17 cellular contexts compared by ENCODE assay signal in the genomic region with DNA sequence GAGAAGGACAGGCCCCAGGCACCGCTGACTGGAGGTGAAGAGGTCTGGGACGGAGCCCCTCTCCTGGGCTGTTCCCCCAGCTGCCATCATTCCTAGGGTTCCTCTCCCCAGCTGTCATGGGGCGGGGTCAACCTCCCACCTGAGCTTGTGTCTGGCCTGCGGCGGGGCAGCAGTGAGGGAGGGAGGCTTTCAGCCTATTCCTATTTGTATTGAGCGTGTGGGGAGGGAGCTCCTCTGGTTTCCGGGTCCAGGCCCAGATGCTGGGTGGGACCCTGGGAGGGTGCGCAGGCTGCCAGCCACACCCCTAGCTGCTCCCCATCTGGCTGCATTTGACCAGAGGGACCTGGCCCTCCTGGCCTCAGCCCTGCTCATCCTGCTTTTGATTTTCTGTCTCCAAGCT. TPM values are rescaled to one million over a fixed set of nuclear protein-coding genes. Genes with fewer than 3 reads are reported as not detected.
A peak's percentile ranks its signal among the peaks of the same experiment; 100 is the strongest.
DNase-seq lines count a peak whose midpoint lies in the region; ATAC-seq and TF ChIP-seq lines count a peak whose summit lies in the region.
"Had no signal": no experiment of that assay in that cellular context is flagged by ENCODE, and none has a peak within 500 bp of the region (broad histone marks: within the 10 kb centered on the region; RNA-seq: fewer than 3 reads in every experiment).

No MANE protein-coding gene starts in this region.

- H3K4me1 ChIP-seq in HCT116 (ENCODE audit: control insufficient read depth in 1 of 2, insufficient read depth in 2 of 2, low read length in 2 of 2): peaks cover 7 to 17% of the 10 kb centered on the region in 2 experiments

- RAD21 ChIA-PET in HCT116 (lab: Charles Lee; ENCODE audit: low non-redundant PET in 1 of 2, low total read pairs in 2 of 2, uncharacterized antibody in 2 of 2, unreplicated experiment in 2 of 2): no interaction called here

- ATAC-seq in HCT116 (peak; percentile 52), HG03460 (IDR thresholded peaks at IDR 0.05; ENCODE audit: unreplicated experiment) (no peak)

- intact Hi-C loops in HCT116 (cut with micrococcal nuclease): no loop called here

- H3K27ac ChIP-seq in HCT116 (ENCODE audit: low read depth, low read length) (no peak overlapping the region), WERI-Rb-1 (peak overlapping the region; percentile 10), neural cell (ENCODE audit: low read length) (peak overlapping the region; percentile 28)

- TF ChIP-seq POLR2A in HCT116 (IDR thresholded peaks at IDR 0.05; ENCODE audit: borderline replicate concordance, extremely low read depth, insufficient read depth, insufficient read length): no peak

- H3K36me3 ChIP-seq in HCT116 (ENCODE audit: control insufficient read depth in 1 of 2, insufficient read depth in 2 of 2, low read length in 2 of 2): no peaks in the 10 kb centered on the region
- H3K36me3 ChIP-seq in WERI-Rb-1: no peaks in the 10 kb centered on the region
- H3K36me3 ChIP-seq in neural cell (ENCODE audit: insufficient read depth, low read length): no peaks in the 10 kb centered on the region

- H3K4me2 ChIP-seq in HCT116 (ENCODE audit: low read length) (no peak overlapping the region), neural cell (ENCODE audit: low read length) (no peak overlapping the region)

- CTCF ChIA-PET in HCT116 (lab: Charles Lee): interaction anchor here (0.9 to 1.8 kb wide), 5 partner anchors 8 to 22 kb away, joined by 3 to 8 read pairs (median 3); a partner anchor contains a TSS

- no TSS peak for BruUV-seq in HCT116 (replicated peaks; lab: Mats Ljungman, UMichigan)

- TF ChIP-seq CTCF in HCT116 (IDR thresholded peaks at IDR 0.05 in 2 of 3, conservative IDR thresholded peaks at IDR 0.05 in 1 of 3; ENCODE audit: borderline replicate concordance in 1 of 3, insufficient read depth in 1 of 3, low read depth in 2 of 3, low read length in 2 of 3): peak in 2 of 3 experiments; percentile 25 to 27; a peak in 1 of 6 replicates
- no peak for TF ChIP-seq CTCF in WERI-Rb-1 (IDR thresholded peaks at IDR 0.05; ENCODE audit: low read depth, low read length)
- TF ChIP-seq CTCF in neural cell (IDR thresholded peaks at IDR 0.05; ENCODE audit: poor library complexity, severe bottlenecking): no peak

- no peaks in the 10 kb centered on the region for H4K20me1 ChIP-seq in HCT116 (ENCODE audit: insufficient read depth)
- no peaks in the 10 kb centered on the region for H4K20me1 ChIP-seq in neural cell (ENCODE audit: insufficient read depth)

- no peak for TF ChIP-seq EP300 in neural cell (conservative IDR thresholded peaks at IDR 0.05; ENCODE audit: poor library complexity, severe bottlenecking)

- H2AFZ ChIP-seq in HCT116 (ENCODE audit: low read depth, low read length, poor library complexity, severe bottlenecking) (no peak overlapping the region), neural cell (ENCODE audit: low read depth, low read length) (no peak overlapping the region)

- TF ChIP-seq RAD21 in HCT116 (IDR thresholded peaks at IDR 0.05; ENCODE audit: low read depth) (no peak), neural cell (conservative IDR thresholded peaks at IDR 0.05) (no peak)

- H3K9me2 ChIP-seq in HCT116 (ENCODE audit: insufficient read depth) (no peaks in the 10 kb centered on the region), neural cell (ENCODE audit: insufficient read depth, low read length) (no peaks in the 10 kb centered on the region)

- H3K9me3 ChIP-seq in HCT116 (ENCODE audit: control insufficient read depth in 1 of 2, insufficient read depth in 1 of 2, low read depth in 1 of 2, low read length in 2 of 2) (no peaks in the 10 kb centered on the region), WERI-Rb-1 (ENCODE audit: severe bottlenecking) (no peaks in the 10 kb centered on the region), neural cell (ENCODE audit: low read length) (no peaks in the 10 kb centered on the region)

- H3K9ac ChIP-seq in HCT116 (ENCODE audit: low read length) (no peak overlapping the region), neural cell (ENCODE audit: low read length) (peak overlapping the region; percentile 23)

- no peaks in the 10 kb centered on the region for H3K79me2 ChIP-seq in HCT116 (ENCODE audit: insufficient read depth, low read length)
- no peaks in the 10 kb centered on the region for H3K79me2 ChIP-seq in neural cell (replicated peaks; ENCODE audit: insufficient read depth, low read length)

- H3F3A ChIP-seq in neural cell (ENCODE audit: insufficient read depth, low read length, poor library complexity, severe bottlenecking): no peaks in the 10 kb centered on the region

- H3K4me3 ChIP-seq in HCT116 (replicated peaks in 1 of 2; ENCODE audit: low read depth in 1 of 2, low read length in 2 of 2): no peak overlapping the region
- H3K4me3 ChIP-seq in WERI-Rb-1 (ENCODE audit: low read depth, low read length): no peak overlapping the region
- H3K4me3 ChIP-seq in neural cell (ENCODE audit: low read length): peak overlapping the region; percentile 30

- POLR2A ChIA-PET in HCT116 (lab: Charles Lee): interaction anchor here (0.9 kb wide), 1 partner anchor 10 kb away, joined by 3 read pairs; no protein-coding TSS in a partner anchor

- H3K27me3 ChIP-seq in HCT116 (ENCODE audit: insufficient read depth, low read length): no peaks in the 10 kb centered on the region
- H3K27me3 ChIP-seq in WERI-Rb-1 (ENCODE audit: insufficient read depth, low read depth, severe bottlenecking): no peaks in the 10 kb centered on the region
- no peaks in the 10 kb centered on the region for H3K27me3 ChIP-seq in neural cell (ENCODE audit: insufficient read depth, low read depth, low read length)

- DNase-seq in DMS 273 (lab: John Stamatoyannopoulos, UW; ENCODE audit: unreplicated experiment): peak; percentile 72
- DNase-seq in DMS 273 treated with DMSO at 0.1 percent for 48 hours (lab: John Stamatoyannopoulos, UW): no peak
- DNase-seq in HCT116 (ENCODE audit: low read depth, low spot score): no peak
- no peak for DNase-seq in WERI-Rb-1
- no peak for DNase-seq in foreskin melanocyte
- no peak for DNase-seq in NCI-H2196 treated with DMSO at 0.1 percent for 48 hours (lab: John Stamatoyannopoulos, UW; ENCODE audit: unreplicated experiment)
- DNase-seq: CD8-positive, alpha-beta memory T cell; GF-D8; GOT3; HFFc6; Kasumi-1; NCI-H1105; NCI-H446; RPMI8226 had no signal

TF ChIP-seq in HCT116, 20 proteins besides CTCF, POLR2A, EP300 and RAD21:
- no peak for TF ChIP-seq EGR1 (IDR thresholded peaks at IDR 0.05; ENCODE audit: low read depth)

TF ChIP-seq in neural cell, 6 proteins besides CTCF, POLR2A, EP300 and RAD21:
- TF ChIP-seq TAF1 (IDR thresholded peaks at IDR 0.05; ENCODE audit: low read depth): no peak
- TF ChIP-seq, protein P1, sequence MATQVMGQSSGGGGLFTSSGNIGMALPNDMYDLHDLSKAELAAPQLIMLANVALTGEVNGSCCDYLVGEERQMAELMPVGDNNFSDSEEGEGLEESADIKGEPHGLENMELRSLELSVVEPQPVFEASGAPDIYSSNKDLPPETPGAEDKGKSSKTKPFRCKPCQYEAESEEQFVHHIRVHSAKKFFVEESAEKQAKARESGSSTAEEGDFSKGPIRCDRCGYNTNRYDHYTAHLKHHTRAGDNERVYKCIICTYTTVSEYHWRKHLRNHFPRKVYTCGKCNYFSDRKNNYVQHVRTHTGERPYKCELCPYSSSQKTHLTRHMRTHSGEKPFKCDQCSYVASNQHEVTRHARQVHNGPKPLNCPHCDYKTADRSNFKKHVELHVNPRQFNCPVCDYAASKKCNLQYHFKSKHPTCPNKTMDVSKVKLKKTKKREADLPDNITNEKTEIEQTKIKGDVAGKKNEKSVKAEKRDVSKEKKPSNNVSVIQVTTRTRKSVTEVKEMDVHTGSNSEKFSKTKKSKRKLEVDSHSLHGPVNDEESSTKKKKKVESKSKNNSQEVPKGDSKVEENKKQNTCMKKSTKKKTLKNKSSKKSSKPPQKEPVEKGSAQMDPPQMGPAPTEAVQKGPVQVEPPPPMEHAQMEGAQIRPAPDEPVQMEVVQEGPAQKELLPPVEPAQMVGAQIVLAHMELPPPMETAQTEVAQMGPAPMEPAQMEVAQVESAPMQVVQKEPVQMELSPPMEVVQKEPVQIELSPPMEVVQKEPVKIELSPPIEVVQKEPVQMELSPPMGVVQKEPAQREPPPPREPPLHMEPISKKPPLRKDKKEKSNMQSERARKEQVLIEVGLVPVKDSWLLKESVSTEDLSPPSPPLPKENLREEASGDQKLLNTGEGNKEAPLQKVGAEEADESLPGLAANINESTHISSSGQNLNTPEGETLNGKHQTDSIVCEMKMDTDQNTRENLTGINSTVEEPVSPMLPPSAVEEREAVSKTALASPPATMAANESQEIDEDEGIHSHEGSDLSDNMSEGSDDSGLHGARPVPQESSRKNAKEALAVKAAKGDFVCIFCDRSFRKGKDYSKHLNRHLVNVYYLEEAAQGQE (IDR thresholded peaks at IDR 0.05; ENCODE audit: borderline replicate concordance): no peak
- TF ChIP-seq EZH2 (IDR thresholded peaks at IDR 0.05; ENCODE audit: borderline replicate concordance, insufficient read depth, low read length, poor library complexity, severe bottlenecking): no peak
- TF ChIP-seq POLR2AphosphoS5 (IDR thresholded peaks at IDR 0.05): no peak
- TF ChIP-seq SMC3 (conservative IDR thresholded peaks at IDR 0.05; ENCODE audit: poor library complexity): no peak
- TF ChIP-seq MXI1 (conservative IDR thresholded peaks at IDR 0.05; ENCODE audit: poor library complexity, severe bottlenecking): no peak

RNA-seq across cellular contexts. Expression of a gene that starts 13.7 kb away (rescaled TPM):
- 50.3 TPM for total RNA-seq in HCT116 (2021; ENCODE audit: unreplicated experiment)
- polyA plus RNA-seq in HCT116 (2012): 61.5 and 64.3 TPM in 2 replicates
- polyA plus RNA-seq in neural cell: 68.1 and 68.3 TPM in 2 replicates
- polyA minus RNA-seq in neural cell: 22.8 and 28.7 TPM in 2 replicates

RNA-seq across cellular contexts. Expression of a gene that starts 14.1 kb away (rescaled TPM):
- total RNA-seq in HCT116 (2021; ENCODE audit: unreplicated experiment): 211 TPM
- 308 and 311 TPM in 2 replicates for polyA plus RNA-seq in HCT116 (2012)
- polyA plus RNA-seq in neural cell: 50.6 and 62.3 TPM in 2 replicates
- polyA minus RNA-seq in neural cell: 7.8 and 9.4 TPM in 2 replicates

RNA-seq across cellular contexts. Expression of a gene that starts 23.6 kb away (rescaled TPM):
- total RNA-seq in HCT116 (2021; ENCODE audit: unreplicated experiment): 296 TPM
- polyA plus RNA-seq in HCT116 (2012): 435 and 571 TPM in 2 replicates
- 70.8 and 80.1 TPM in 2 replicates for polyA plus RNA-seq in neural cell
- polyA minus RNA-seq in neural cell: 39.7 and 39.8 TPM in 2 replicates

RNA-seq across cellular contexts. Expression of a gene that starts 28.7 kb away (rescaled TPM):
- 11.8 TPM for total RNA-seq in HCT116 (2021; ENCODE audit: unreplicated experiment)
- 9.1 and 10.2 TPM in 2 replicates for polyA plus RNA-seq in HCT116 (2012)
- polyA plus RNA-seq in neural cell: 1.2 and 6.5 TPM in 2 replicates
- polyA minus RNA-seq in neural cell: 0.49 and 1.5 TPM in 2 replicates
- total RNA-seq: A172 had no signal
- polyA plus RNA-seq: CD8-positive, alpha-beta memory T cell had no signal

RNA-seq across cellular contexts. Expression of a gene that starts 37.7 kb away (rescaled TPM):
- total RNA-seq in HCT116 (2021; ENCODE audit: unreplicated experiment): 124 TPM
- 115 and 142 TPM in 2 replicates for polyA plus RNA-seq in HCT116 (2012)
- 7.3 and 7.8 TPM in 2 replicates for polyA plus RNA-seq in neural cell
- 6.5 and 8.8 TPM in 2 replicates for polyA minus RNA-seq in neural cell

Comparison
In these comparisons a context has a peak if more than half of its experiments do, and no peak if none do; other contexts are left out.
1. CTCF ChIP-seq: peak in HCT116 (2 of 3); none in WERI-Rb-1 (single experiment) and neural cell (single experiment).